8 cellular contexts compared by ENCODE assay signal in the genomic region with DNA sequence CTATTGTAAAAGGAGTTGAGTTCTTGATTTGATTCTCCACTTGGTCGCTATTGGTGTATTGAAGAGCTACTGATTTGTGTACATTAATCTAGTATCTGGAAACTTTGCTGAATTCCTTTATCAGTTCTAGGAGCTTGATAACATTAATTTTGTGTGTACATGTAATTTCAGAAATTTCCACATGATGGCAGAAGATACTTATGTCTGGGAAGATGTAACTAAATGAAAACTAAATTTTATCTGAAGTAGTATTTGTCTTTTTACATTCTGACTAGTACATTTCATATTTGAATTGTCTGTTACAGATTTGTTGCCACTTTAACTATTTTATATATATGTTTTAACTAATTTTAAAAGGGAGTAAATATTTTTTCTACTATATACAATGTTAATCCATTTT. TPM values are rescaled to one million over a fixed set of nuclear protein-coding genes. Genes with fewer than 3 reads are reported as not detected.
DNase-seq lines count a peak whose midpoint lies in the region; ATAC-seq, FAIRE-seq and TF ChIP-seq lines count a peak whose summit lies in the region.

No MANE protein-coding gene starts in this region.

- peaks cover 0 to 16% (median 6%) of the 10 kb centered on the region in 7 donors for H3K9me3 Mint-ChIP-seq in CD4-positive, CD25-positive, alpha-beta regulatory T cell

- peaks cover 2 to 4% of the 10 kb centered on the region in 2 experiments for H3K9me3 ChIP-seq in CD4-positive, CD25-positive, alpha-beta regulatory T cell (ENCODE audit: control insufficient read depth in 2 of 2, low read length in 2 of 2)
- H3K9me3 ChIP-seq in upper lobe of right lung, result peaks cover 4% of the 10 kb centered on the region
- peaks cover 0 to 8% (median 3%) of the 10 kb centered on the region in 4 donors for H3K9me3 ChIP-seq in sigmoid colon

- TF ChIP-seq EP300 in sigmoid colon (IDR thresholded peaks at IDR 0.05), result no peak

- no peak overlapping the region for H3K27ac ChIP-seq in CD4-positive, CD25-positive, alpha-beta regulatory T cell (ENCODE audit: insufficient read depth, low read length, poor library complexity, severe bottlenecking)
- H3K27ac ChIP-seq in upper lobe of right lung, result no peak overlapping the region
- no peak overlapping the region for H3K27ac ChIP-seq in sigmoid colon

- H3K4me1 Mint-ChIP-seq in CD4-positive, CD25-positive, alpha-beta regulatory T cell, result peaks cover 4 to 5% (median 4%) of the 10 kb centered on the region in 4 donors

- no peaks in the 10 kb centered on the region for H3K4me1 ChIP-seq in CD4-positive, CD25-positive, alpha-beta regulatory T cell (ENCODE audit: control insufficient read depth, insufficient read depth, low read length, poor library complexity, severe bottlenecking)
- H3K4me1 ChIP-seq in upper lobe of right lung (no peaks in the 10 kb centered on the region), sigmoid colon (no peaks in the 10 kb centered on the region)

- no peaks in the 10 kb centered on the region for H3K27me3 Mint-ChIP-seq in CD4-positive, CD25-positive, alpha-beta regulatory T cell

- ATAC-seq in CD4-positive, CD25-positive, alpha-beta regulatory T cell (ENCODE audit: low read depth in 2 of 2), result no peak
- ATAC-seq in HG03565 (IDR thresholded peaks at IDR 0.05; ENCODE audit: unreplicated experiment) (peak; percentile 59), upper lobe of right lung (no peak)

- peaks cover 26% of the 10 kb centered on the region for H3K36me3 Mint-ChIP-seq in CD4-positive, CD25-positive, alpha-beta regulatory T cell

- H3K4me3 Mint-ChIP-seq in CD4-positive, CD25-positive, alpha-beta regulatory T cell, result no peak overlapping the region

- no peak overlapping the region for H3K27ac Mint-ChIP-seq in CD4-positive, CD25-positive, alpha-beta regulatory T cell

- DNase-seq in CD4-positive, CD25-positive, alpha-beta regulatory T cell, result peak in 2 of 3 donors; percentile 20 to 41
- peak; percentile 41 for DNase-seq in RCC 7860 (ENCODE audit: low spot score)
- peak; percentile 54 for DNase-seq in fibroblast of villous mesenchyme (ENCODE audit: low read depth)
- no peak for DNase-seq in upper lobe of right lung
- no peak for DNase-seq in effector CD4-positive, alpha-beta T cell
- no peak for DNase-seq in sigmoid colon
- no peak for DNase-seq in GDM1 (lab: John Stamatoyannopoulos, UW)

- intact Hi-C loops in upper lobe of right lung (cut with DNase I) (no loop called here), sigmoid colon (cut with DNase I) (no loop called here)

- WGBS in sigmoid colon, 2 donors, result 60 to 79% methylated on average over 1 of the region's 1 CpG

- H3K36me3 ChIP-seq in CD4-positive, CD25-positive, alpha-beta regulatory T cell (ENCODE audit: control insufficient read depth, insufficient read depth, low read length), result no peaks in the 10 kb centered on the region
- no peaks in the 10 kb centered on the region for H3K36me3 ChIP-seq in upper lobe of right lung
- H3K36me3 ChIP-seq in sigmoid colon, result peaks cover 0 to 1% (median 0%) of the 10 kb centered on the region in 4 donors

- no peaks in the 10 kb centered on the region for H3K27me3 ChIP-seq in CD4-positive, CD25-positive, alpha-beta regulatory T cell (ENCODE audit: control insufficient read depth, insufficient read depth, low read length)
- no peaks in the 10 kb centered on the region for H3K27me3 ChIP-seq in upper lobe of right lung
- no peaks in the 10 kb centered on the region for H3K27me3 ChIP-seq in sigmoid colon

- H3K4me3 ChIP-seq in CD4-positive, CD25-positive, alpha-beta regulatory T cell (ENCODE audit: low read depth, low read length), result no peak overlapping the region
- no peak overlapping the region for H3K4me3 ChIP-seq in fibroblast of villous mesenchyme (ENCODE audit: low read depth, low read length)
- no peak overlapping the region for H3K4me3 ChIP-seq in upper lobe of right lung
- no peak overlapping the region for H3K4me3 ChIP-seq in sigmoid colon

- TF ChIP-seq CTCF in fibroblast of villous mesenchyme (IDR thresholded peaks at IDR 0.05; ENCODE audit: insufficient read depth, low read depth, low read length), result peak; percentile 52
- peak; percentile 50 for TF ChIP-seq CTCF in upper lobe of right lung (IDR thresholded peaks at IDR 0.05)
- peak in 1 of 4 experiments; percentile 25 for TF ChIP-seq CTCF in sigmoid colon (IDR thresholded peaks at IDR 0.05)

- peak; percentile 85 for FAIRE-seq in RCC 7860 (lab: Jason Lieb, UNC)

- no peak for TF ChIP-seq POLR2A in sigmoid colon (IDR thresholded peaks at IDR 0.05)

RNA-seq across cellular contexts. Expression of gene SDHAF3, which starts 27.6 kb away (rescaled TPM):
- 9.8 TPM for total RNA-seq in CD4-positive, CD25-positive, alpha-beta regulatory T cell
- 10 to 100 TPM; 33.7 to 50.9 (median 41.1) TPM for polyA plus RNA-seq in CD4-positive, CD25-positive, alpha-beta regulatory T cell
- 10.4 and 11.3 TPM in 2 replicates for total RNA-seq in fibroblast of villous mesenchyme
- 10.0 TPM for total RNA-seq in upper lobe of right lung
- total RNA-seq in sigmoid colon, result 10 to 100 TPM in 2 of 4 donors, 1 to 10 TPM in 2; 3.3 to 13.2 (median 10.8) TPM
- polyA plus RNA-seq in sigmoid colon, result 10 to 100 TPM; 13.5 to 28.4 (median 21.6) TPM

Comparison
In these comparisons a context has a peak if more than half of its experiments do, and no peak if none do; other contexts are left out.
1. DNase-seq: peak in CD4-positive, CD25-positive, alpha-beta regulatory T cell (2 of 3), RCC 7860 (single experiment) and fibroblast of villous mesenchyme (single experiment); none in upper lobe of right lung (single experiment), effector CD4-positive, alpha-beta T cell (single experiment), sigmoid colon (single experiment) and GDM1 (single experiment).